Comparison of ENCODE assay signal across 8 cellular contexts in the genomic region with DNA sequence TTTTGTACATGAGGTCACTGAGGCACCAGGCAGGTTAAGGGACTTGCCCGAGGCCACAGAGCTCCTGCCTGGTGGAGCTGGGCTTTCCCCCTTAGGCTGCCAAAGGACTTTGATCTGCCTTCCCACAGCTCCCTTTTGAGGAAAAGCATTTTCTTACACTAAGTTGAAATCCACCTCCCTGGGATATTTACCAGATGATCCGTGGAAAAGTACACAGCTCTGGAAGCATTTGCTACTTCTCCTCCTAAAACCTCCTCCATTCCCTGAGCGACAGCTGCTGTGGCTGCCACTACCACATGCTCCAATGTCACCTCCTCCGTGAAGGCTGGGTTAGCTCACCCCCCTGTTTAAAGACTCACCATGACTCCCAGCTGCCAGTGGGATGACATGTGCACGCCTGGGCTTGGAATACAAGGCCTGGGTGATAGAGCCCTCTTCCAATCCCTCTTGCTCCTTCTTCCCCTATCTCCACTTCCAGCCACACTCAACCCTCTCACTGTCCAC. TPM values are rescaled to one million over a fixed set of nuclear protein-coding genes. Genes with fewer than 3 reads are reported as not detected.
A peak's percentile ranks its signal among the peaks of the same experiment; 100 is the strongest.
DNase-seq lines count a peak whose midpoint lies in the region; ATAC-seq and TF ChIP-seq lines count a peak whose summit lies in the region.

No MANE protein-coding gene starts in this region.

- TF ChIP-seq POLR2A in prostate gland (IDR thresholded peaks at IDR 0.05), result no peak

- H3K4me3 ChIP-seq in OCI-LY1 (ENCODE audit: low read depth, low read length, poor library complexity, severe bottlenecking) (no peak overlapping the region), duodenal mucosa (ENCODE audit: low read depth in 1 of 2, low read length in 2 of 2) (peak overlapping the region; percentile 74 to 78), prostate gland (no peak overlapping the region)

- H3K9me3 ChIP-seq in OCI-LY1 (ENCODE audit: low read length), result peaks cover 1% of the 10 kb centered on the region
- no peaks in the 10 kb centered on the region for H3K9me3 ChIP-seq in duodenal mucosa (ENCODE audit: control insufficient read depth in 1 of 2, low read length in 2 of 2)
- H3K9me3 ChIP-seq in prostate gland, result no peaks in the 10 kb centered on the region

- peaks cover 7% of the 10 kb centered on the region for H3K36me3 Mint-ChIP-seq in nephron (ENCODE audit: low read depth)

- peaks cover 1% of the 10 kb centered on the region for H3K9me3 Mint-ChIP-seq in nephron

- H3K9ac ChIP-seq in OCI-LY1 (ENCODE audit: low read length) (no peak overlapping the region), duodenal mucosa (ENCODE audit: low read depth in 1 of 2, low read length in 2 of 2) (peak overlapping the region in 1 of 2 donors; percentile 77)

- peaks cover 62% of the 10 kb centered on the region for H3K4me1 Mint-ChIP-seq in nephron

- H3K9me2 ChIP-seq in OCI-LY1 (ENCODE audit: low read depth, low read length), result no peaks in the 10 kb centered on the region

- peaks cover 3% of the 10 kb centered on the region for H3K27me3 Mint-ChIP-seq in nephron (ENCODE audit: low read depth)

- no peak overlapping the region for H2AFZ ChIP-seq in OCI-LY1 (ENCODE audit: low read length)

- H3K79me2 ChIP-seq in OCI-LY1 (ENCODE audit: insufficient read depth, low read length), result peaks cover 32% of the 10 kb centered on the region

- no peaks in the 10 kb centered on the region for H4K20me1 ChIP-seq in OCI-LY1 (ENCODE audit: insufficient read depth, low read length)

- H3K27ac ChIP-seq in OCI-LY1 (ENCODE audit: low read depth, low read length, poor library complexity, severe bottlenecking), result no peak overlapping the region
- no peak overlapping the region for H3K27ac ChIP-seq in duodenal mucosa (ENCODE audit: low read depth, low read length)
- H3K27ac ChIP-seq in prostate gland, result no peak overlapping the region

- no peaks in the 10 kb centered on the region for H3K27me3 ChIP-seq in OCI-LY1 (ENCODE audit: insufficient read depth, low read length)
- H3K27me3 ChIP-seq in duodenal mucosa (ENCODE audit: control insufficient read depth in 1 of 2, insufficient read depth in 2 of 2, low read length in 2 of 2), result no peaks in the 10 kb centered on the region
- no peaks in the 10 kb centered on the region for H3K27me3 ChIP-seq in prostate gland (replicated peaks; ENCODE audit: insufficient read depth)

- H3K36me3 ChIP-seq in OCI-LY1 (ENCODE audit: insufficient read depth, low read length) (peaks cover 2% of the 10 kb centered on the region), duodenal mucosa (ENCODE audit: control insufficient read depth in 1 of 2, insufficient read depth in 2 of 2, low read length in 2 of 2) (no peaks in the 10 kb centered on the region), prostate gland (no peaks in the 10 kb centered on the region)

- WGBS in prostate gland, result 60% methylated on average over 5 of the region's 5 CpGs

- H3K4me3 Mint-ChIP-seq in nephron, result peak overlapping the region; percentile 74 to 82 (median 75)

- DNase-seq in NCI-H2196 (lab: John Stamatoyannopoulos, UW; ENCODE audit: unreplicated experiment) (peak; percentile 5), NCI-H2196 treated with DMSO at 0.1 percent for 48 hours (lab: John Stamatoyannopoulos, UW; ENCODE audit: unreplicated experiment) (no peak), prostate gland (ENCODE audit: low spot score) (no peak), DMS153 treated with DMSO at 0.1 percent for 48 hours (lab: John Stamatoyannopoulos, UW; ENCODE audit: unreplicated experiment) (no peak)

- H3F3A ChIP-seq in OCI-LY1 (ENCODE audit: insufficient read depth, low read length), result no peaks in the 10 kb centered on the region

- TF ChIP-seq CTCF in OCI-LY1 (IDR thresholded peaks at IDR 0.05; ENCODE audit: low read length) (no peak), nephron (IDR thresholded peaks at IDR 0.05; ENCODE audit: unreplicated experiment in 3 of 3) (no peak), prostate gland (IDR thresholded peaks at IDR 0.05) (no peak)

- intact Hi-C loops in prostate gland (cut with DNase I), result no loop called here

- peak overlapping the region; percentile 85; the same call in 1 of the 2 replicates for H3K4me2 ChIP-seq in OCI-LY1 (ENCODE audit: low read length)

- H3K4me1 ChIP-seq in OCI-LY1 (ENCODE audit: insufficient read depth, low read length, severe bottlenecking), result peaks cover 40% of the 10 kb centered on the region
- H3K4me1 ChIP-seq in duodenal mucosa (ENCODE audit: control insufficient read depth in 1 of 2, insufficient read depth in 2 of 2, low read length in 2 of 2), result peaks cover 38 to 44% of the 10 kb centered on the region in 2 donors
- H3K4me1 ChIP-seq in prostate gland (replicated peaks), result no peaks in the 10 kb centered on the region

- no peak for ATAC-seq in GM18520 (IDR thresholded peaks at IDR 0.05; ENCODE audit: unreplicated experiment)

- H3K27ac Mint-ChIP-seq in nephron, result peak overlapping the region; percentile 85 to 96 (median 88)

RNA-seq across cellular contexts. Expression of gene MPRIP, which starts 1.2 kb away (rescaled TPM):
- 100 to 1,000 TPM in 1 of 2 donors, 10 to 100 TPM in 1; 84.3 to 258 TPM for total RNA-seq in prostate gland

Comparison
In these comparisons a context has a peak if more than half of its experiments do, and no peak if none do; other contexts are left out.
1. H3K4me3 ChIP-seq: peak in duodenal mucosa (2 of 2); none in OCI-LY1 (single experiment) and prostate gland (0 of 2).